21 cellular contexts compared by ENCODE assay signal in the genomic region with DNA sequence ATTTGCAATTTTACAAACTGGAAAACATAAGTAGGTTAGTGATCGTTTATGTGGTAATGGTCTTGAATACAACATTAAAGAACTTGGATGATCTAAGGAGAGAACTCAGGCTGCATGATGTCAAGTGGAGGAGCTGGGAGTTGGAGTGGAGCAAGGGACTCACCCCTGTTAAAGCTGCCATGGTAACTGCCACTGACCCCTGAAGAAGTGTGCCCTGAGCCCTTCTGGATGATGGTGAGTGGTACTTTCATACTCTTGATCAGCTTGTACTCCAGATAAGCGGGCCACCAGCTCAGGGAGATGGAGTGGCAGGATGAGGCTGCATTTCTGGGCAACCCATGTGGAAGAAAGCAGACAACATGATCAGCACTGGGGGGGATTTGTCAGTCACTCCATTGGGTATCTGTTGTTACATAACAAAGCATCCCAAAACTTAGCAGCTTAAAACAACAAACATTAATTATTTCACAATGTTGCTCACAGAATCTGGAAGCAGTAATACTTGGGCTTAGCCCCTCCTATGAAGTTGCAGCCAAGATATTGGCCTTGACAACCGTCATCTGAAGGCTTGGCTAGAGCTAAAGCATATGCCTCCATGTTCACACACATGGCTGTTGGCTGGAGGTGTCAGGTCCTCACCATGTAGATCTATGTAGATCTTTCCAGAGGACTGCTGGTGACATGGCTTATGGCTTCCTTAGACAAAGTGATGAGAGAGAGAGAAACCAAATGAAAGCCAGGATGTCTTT.
"Had no signal": no experiment of that assay in that cellular context is flagged by ENCODE, and none has a peak within 500 bp of the region (broad histone marks: within the 10 kb centered on the region; RNA-seq: fewer than 3 reads in every experiment).

No MANE protein-coding gene starts in this region.

- H3K27ac ChIP-seq: breast epithelium, neutrophil, sigmoid colon, suprapubic skin, transverse colon, VCaP had no signal

- H3K9me3 ChIP-seq: breast epithelium, neutrophil, sigmoid colon, suprapubic skin, transverse colon had no signal

- H3K4me3 ChIP-seq: breast epithelium, sigmoid colon, suprapubic skin, transverse colon had no signal

- H3K36me3 ChIP-seq: breast epithelium, neutrophil, sigmoid colon, suprapubic skin, transverse colon had no signal

- H3K4me1 ChIP-seq: breast epithelium, sigmoid colon, suprapubic skin, transverse colon had no signal

- H3K27me3 ChIP-seq: breast epithelium, neutrophil, sigmoid colon, suprapubic skin, transverse colon had no signal

- ATAC-seq: activated naive CD4-positive, alpha-beta T cell treated with anti-CD3 and anti-CD28 coated beads, Interleukin-2, amount 50 U/mL, for 72 hours; activated T-cell treated with anti-CD3 and anti-CD28 coated beads, Interleukin-2, amount 50 U/mL, for 72 hours; esophagus mucosa; left ventricle myocardium superior; stimulated activated memory B cell treated with anti-CD40 and anti-IgM and Interleukin-4, amounts not matched to agents 10 μg/mL and 1 μg/mL and 100 μg/mL, for 72 hours had no signal

- DNase-seq: activated CD4-positive, alpha-beta T cell treated with anti-CD3 and anti-CD28 coated beads for 4 hours; activated CD4-positive, alpha-beta T cell treated with anti-CD3 and anti-CD28 coated beads, Interleukin-2, amount 50 U/mL, for 4 hours; activated naive CD4-positive, alpha-beta T cell; activated T-cell treated with anti-CD3 and anti-CD28 coated beads for 4 hours; activated T-cell treated with anti-CD3 and anti-CD28 coated beads, Interleukin-2, amount 50 U/mL, for 72 hours; endodermal cell; glutamatergic neuron; left ventricle myocardium superior; sigmoid colon; small intestine; stimulated activated CD4-positive, alpha-beta T cell treated with anti-CD3 and anti-CD28 coated beads, Interleukin-4, amount 100 ng/mL, for 4 hours; stimulated activated CD8-positive, alpha-beta memory T cell treated with anti-CD3 and anti-CD28 coated beads, Interleukin-4, amount 100 ng/mL, for 48 hours; T-helper 9 cell; transverse colon had no signal
